9 cellular contexts compared by ENCODE assay signal in genomic region chr3:160343132-160343531, GRCh38. TPM values are rescaled to one million over a fixed set of nuclear protein-coding genes. Genes with fewer than 3 reads are reported as not detected.
A peak's percentile ranks its signal among the peaks of the same experiment; 100 is the strongest.
DNase-seq lines count a peak whose midpoint lies in the region; ATAC-seq and TF ChIP-seq lines count a peak whose summit lies in the region.
"Had no signal": no experiment of that assay in that cellular context is flagged by ENCODE, and none has a peak within 500 bp of the region (broad histone marks: within the 10 kb centered on the region; RNA-seq: fewer than 3 reads in every experiment).

No MANE protein-coding gene starts in this region.

- ATAC-seq in HG03025 (IDR thresholded peaks at IDR 0.05; ENCODE audit: low FRiP score, unreplicated experiment) (no peak), GM21576 (IDR thresholded peaks at IDR 0.05; ENCODE audit: unreplicated experiment) (no peak)
- ATAC-seq: naive thymus-derived CD4-positive, alpha-beta T cell had no signal

- H3K4me1 ChIP-seq in colonic mucosa = no peaks in the 10 kb centered on the region
- H3K4me1 ChIP-seq in effector memory CD4-positive, alpha-beta T cell (ENCODE audit: control insufficient read depth, insufficient read depth, low read length, poor library complexity, severe bottlenecking) = no peaks in the 10 kb centered on the region

- no peaks in the 10 kb centered on the region for H3K36me3 ChIP-seq in colonic mucosa
- no peaks in the 10 kb centered on the region for H3K36me3 ChIP-seq in effector memory CD4-positive, alpha-beta T cell (ENCODE audit: control insufficient read depth, insufficient read depth, low read length)

- H3K27ac ChIP-seq in colonic mucosa = no peak overlapping the region
- H3K27ac ChIP-seq in effector memory CD4-positive, alpha-beta T cell (ENCODE audit: insufficient read depth, low read length, poor library complexity, severe bottlenecking) = no peak overlapping the region

- no peaks in the 10 kb centered on the region for H3K9me3 ChIP-seq in colonic mucosa
- no peaks in the 10 kb centered on the region for H3K9me3 ChIP-seq in effector memory CD4-positive, alpha-beta T cell (ENCODE audit: control insufficient read depth, low read length)

- peak; percentile 19 for TF ChIP-seq CTCF in colonic mucosa (IDR thresholded peaks at IDR 0.05)

- no peak overlapping the region for H3K4me3 ChIP-seq in colonic mucosa
- H3K4me3 ChIP-seq in effector memory CD4-positive, alpha-beta T cell (ENCODE audit: insufficient read depth, low read depth, low read length, poor library complexity, severe bottlenecking) = no peak overlapping the region

- DNase-seq in NCI-H2107 treated with DMSO at 0.1 percent for 48 hours (lab: John Stamatoyannopoulos, UW; ENCODE audit: unreplicated experiment) = peak; percentile 74
- no peak for DNase-seq in NCI-H2107 (lab: John Stamatoyannopoulos, UW)
- DNase-seq in NCI-H2196 treated with DMSO at 0.1 percent for 48 hours (lab: John Stamatoyannopoulos, UW; ENCODE audit: unreplicated experiment) = peak; percentile 77
- no peak for DNase-seq in colonic mucosa
- DNase-seq in renal cortical epithelial cell (ENCODE audit: low read depth) = peak; percentile 49
- no peak for DNase-seq in effector memory CD4-positive, alpha-beta T cell

- no peaks in the 10 kb centered on the region for H3K27me3 ChIP-seq in colonic mucosa
- H3K27me3 ChIP-seq in effector memory CD4-positive, alpha-beta T cell (replicated peaks; ENCODE audit: control insufficient read depth, insufficient read depth, low read length, poor library complexity, severe bottlenecking) = no peaks in the 10 kb centered on the region

- H3K9ac ChIP-seq in colonic mucosa (ENCODE audit: low read depth in 2 of 2, low read length in 2 of 2) = no peak overlapping the region

- intact Hi-C loops in colonic mucosa (cut with DNase I) = loop anchor here (5.0 to 10.0 kb wide), 2 partner anchors 181 to 308 kb away; no protein-coding TSS in a partner anchor

RNA-seq across cellular contexts. Expression of gene IFT80, which starts 55.9 kb away (rescaled TPM):
- total RNA-seq in colonic mucosa (10 to 100 TPM; 13.1 to 13.8 TPM), renal cortical epithelial cell (66.2 and 81.8 TPM in 2 replicates)

RNA-seq across cellular contexts. Expression of gene SMC4, which starts 56.3 kb away (rescaled TPM):
- 100 to 1,000 TPM in 1 of 2 donors, 10 to 100 TPM in 1; 43.1 to 134 TPM for total RNA-seq in colonic mucosa
- total RNA-seq in renal cortical epithelial cell = 32.3 and 39.8 TPM in 2 replicates

Comparison
In these comparisons a context has a peak if more than half of its experiments do, and no peak if none do; other contexts are left out.
1. DNase-seq: peak in NCI-H2107 treated with DMSO at 0.1 percent for 48 hours (single experiment), NCI-H2196 treated with DMSO at 0.1 percent for 48 hours (single experiment) and renal cortical epithelial cell (single experiment); none in NCI-H2107 (single experiment), colonic mucosa (single experiment) and effector memory CD4-positive, alpha-beta T cell (0 of 3).